Comparison of ENCODE assay signal across 8 cellular contexts in the genomic region with DNA sequence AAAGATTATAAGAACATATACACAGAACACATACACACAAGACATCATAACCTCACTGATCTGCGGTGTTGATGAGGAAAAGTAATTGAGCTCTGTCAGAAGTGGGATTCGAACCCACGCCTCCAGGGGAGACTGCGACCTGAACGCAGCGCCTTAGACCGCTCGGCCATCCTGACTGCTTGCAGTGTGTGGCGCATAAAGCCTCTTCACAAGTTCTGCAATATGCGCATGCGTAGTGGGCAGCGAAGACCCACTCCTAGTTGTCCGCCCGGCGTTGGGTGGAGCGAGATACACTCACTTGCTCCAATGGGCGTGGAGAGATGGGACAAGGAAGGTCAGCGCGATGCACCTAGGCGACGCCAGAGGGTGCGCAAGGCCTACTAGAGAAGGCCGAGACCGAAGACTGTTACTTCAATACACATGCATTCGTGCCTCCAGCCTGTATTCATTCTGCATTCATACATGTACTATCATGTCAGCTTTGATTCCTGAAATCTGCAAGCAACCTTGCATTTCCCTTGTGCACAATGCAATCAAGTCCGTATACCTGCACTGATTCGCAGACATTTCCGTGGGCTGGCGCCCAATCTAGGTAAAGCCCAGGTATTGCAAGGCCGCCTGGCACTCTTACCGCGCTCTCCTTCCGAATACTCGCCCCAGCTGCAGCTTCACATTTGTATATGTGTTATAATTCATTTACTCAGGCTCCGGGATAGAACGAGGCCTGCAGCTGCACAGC. TPM values are rescaled to one million over a fixed set of nuclear protein-coding genes. Genes with fewer than 3 reads are reported as not detected.
DNase-seq lines count a peak whose midpoint lies in the region; ATAC-seq, FAIRE-seq and TF ChIP-seq lines count a peak whose summit lies in the region.

No MANE protein-coding gene starts in this region.

- H2BK12ac ChIP-seq in H1 (ENCODE audit: low read depth, low read length), result 0 out of 2 replicates have a peak overlapping the region, but pooled peaks have one; percentile 32

- H4K5ac ChIP-seq in H1 (ENCODE audit: insufficient read length, low read depth, low read length), result no peak overlapping the region

- peaks cover 0 to 6% (median 2%) of the 10 kb centered on the region in 4 experiments; a peak in 2 of 7 replicates for H3K27me3 ChIP-seq in H1 (replicated peaks in 1 of 4; ENCODE audit: control insufficient read depth in 3 of 4, extremely low read depth in 1 of 4, insufficient read depth in 3 of 4, low read length in 3 of 4)

- no peak overlapping the region for H2BK120ac ChIP-seq in H1 (replicated peaks; ENCODE audit: low read depth, low read length)

- no peak overlapping the region for H3K56ac ChIP-seq in H1 (replicated peaks; ENCODE audit: insufficient read length, low read depth, low read length)

- H3K4me1 ChIP-seq in H1 (replicated peaks in 1 of 4; ENCODE audit: control insufficient read depth in 3 of 4, insufficient read depth in 4 of 4, low read length in 3 of 4), result peaks cover 0 to 5% (median 2%) of the 10 kb centered on the region in 4 experiments; a peak in 3 of 7 replicates

- H3K23ac ChIP-seq in H1 (ENCODE audit: insufficient read length), result no peak overlapping the region

- no peak; a peak in 1 of 3 replicates for TF ChIP-seq EP300 in H1 (IDR thresholded peaks at IDR 0.05; ENCODE audit: borderline replicate concordance in 1 of 2, low read depth in 2 of 2, low read length in 2 of 2)

- no peak overlapping the region for H3K4ac ChIP-seq in H1 (replicated peaks; ENCODE audit: insufficient read length, low read depth, low read length)

- H3K23me2 ChIP-seq in H1 (ENCODE audit: low read depth, low read length), result peaks cover 6% of the 10 kb centered on the region; the same call in 1 of the 2 replicates

- H3K18ac ChIP-seq in H1 (ENCODE audit: extremely low read depth, low read length), result no peak overlapping the region

- no peak overlapping the region for H3K14ac ChIP-seq in H1 (ENCODE audit: insufficient read length)

- peak; percentile 92 to 100 (median 98) for TF ChIP-seq CTCF in H1 (IDR thresholded peaks at IDR 0.05; ENCODE audit: control extremely low read depth in 1 of 3, insufficient read depth in 1 of 3, low read depth in 1 of 3, low read length in 3 of 3)

- H4K8ac ChIP-seq in H1 (ENCODE audit: extremely low read depth, insufficient read depth, low read length), result no peak overlapping the region

- CTCF ChIA-PET in H1 (lab: Charles Lee; ENCODE audit: partially characterized antibody), result interaction anchor here (0.6 to 18.2 kb wide), 26 partner anchors 8 to 338 kb away, joined by 3 to 513 read pairs (median 4); a partner anchor contains a TSS

- ATAC-seq in GM21381 (IDR thresholded peaks at IDR 0.05; ENCODE audit: unreplicated experiment), result peak; percentile 85

- DNase-seq in COR-L47 (lab: John Stamatoyannopoulos, UW), result peak; percentile 98
- DNase-seq in HT1080 (ENCODE audit: low read depth), result peak; percentile 97
- peak; percentile 96 for DNase-seq in NK-92 treated with Interleukin-12 subunit alpha and Interleukin-12 subunit beta, amount 100 ng/mL, for 24 hours (lab: John Stamatoyannopoulos, UW)
- DNase-seq in activated CD8-positive, alpha-beta memory T cell treated with anti-CD3 and anti-CD28 coated beads for 4 hours (ENCODE audit: low read depth in 2 of 2), result peak; percentile 96 to 98
- DNase-seq in H1 (ENCODE audit: low read depth in 1 of 2, low spot score in 2 of 2), result peak; percentile 98 to 100
- peak; percentile 100 for DNase-seq in medulla oblongata (ENCODE audit: extremely low spot score)
- DNase-seq in stimulated activated CD4-positive, alpha-beta T cell treated with anti-CD3 and anti-CD28 coated beads, TNF-alpha, amount 100 ng/mL, for 4 hours (ENCODE audit: low read depth in 3 of 3), result peak; percentile 97 to 98 (median 98)

- TF ChIP-seq RAD21 in H1 (IDR thresholded peaks at IDR 0.05 in 1 of 2, conservative IDR thresholded peaks at IDR 0.05 in 1 of 2; ENCODE audit: low read depth in 2 of 2, low read length in 2 of 2), result peak; percentile 97 to 99

- H2BK20ac ChIP-seq in H1 (ENCODE audit: low read length), result no peak overlapping the region

- H2BK5ac ChIP-seq in H1 (ENCODE audit: low read depth, low read length), result peak overlapping the region; percentile 9; the same call in 1 of the 2 replicates

- no peak overlapping the region for H2BK15ac ChIP-seq in H1 (ENCODE audit: low read length)

- no peak overlapping the region for H2AK5ac ChIP-seq in H1 (ENCODE audit: low read depth, low read length)

- H3K4me2 ChIP-seq in H1 (ENCODE audit: insufficient read depth in 1 of 2, low read depth in 2 of 2, low read length in 2 of 2), result peak overlapping the region; percentile 53 to 91

- FAIRE-seq in H1 (lab: Jason Lieb, UNC), result peak; percentile 95

- H3K27ac ChIP-seq in H1 (ENCODE audit: low read depth, low read length), result no peak overlapping the region

- peak overlapping the region in 1 of 4 experiments; percentile 28; a peak in 2 of 7 replicates for H3K9ac ChIP-seq in H1 (replicated peaks in 1 of 4; ENCODE audit: extremely low read depth in 1 of 4, low read depth in 3 of 4, low read length in 3 of 4)

- no peaks in the 10 kb centered on the region for H3K79me1 ChIP-seq in H1 (ENCODE audit: low read depth, low read length)

- H2AFZ ChIP-seq in H1 (ENCODE audit: low read length), result peak overlapping the region; percentile 99

- WGBS in H1 (ENCODE audit: extremely low coverage in 1 of 2, insufficient coverage in 1 of 2, insufficient read length in 1 of 2, insufficient replicate concordance in 2 of 2, low coverage in 1 of 2, low lambda C conversion rate in 2 of 2, missing lambda C conversion rate in 1 of 2), 2 experiments, result 2% methylated on average over 36 of the region's 36 CpGs; no CpG with 5 or more reads in 1 of the 2 experiments

- POLR2A ChIA-PET in H1 (lab: Charles Lee; ENCODE audit: partially characterized antibody), result interaction anchor here (0.9 to 5.0 kb wide), 5 partner anchors 17 to 225 kb away, joined by 3 to 47 read pairs (median 4); a partner anchor contains a TSS

- peak overlapping the region; percentile 76 to 90 (median 82) for H3K4me3 ChIP-seq in H1 (ENCODE audit: extremely low read depth in 1 of 4, insufficient read depth in 2 of 4, low read depth in 3 of 4, low read length in 4 of 4)

- H3K79me2 ChIP-seq in H1 (ENCODE audit: control insufficient read depth in 1 of 2, insufficient read depth in 2 of 2, low read length in 2 of 2), result no peaks in the 10 kb centered on the region

- no peaks in the 10 kb centered on the region for H3K9me3 ChIP-seq in H1 (ENCODE audit: insufficient read depth in 2 of 2, low read depth in 1 of 2, low read length in 1 of 2)

- H4K20me1 ChIP-seq in H1 (replicated peaks in 1 of 2; ENCODE audit: control insufficient read depth in 1 of 2, insufficient read depth in 2 of 2, low read length in 2 of 2), result no peaks in the 10 kb centered on the region

- no peak for TF ChIP-seq POLR2A in H1 (IDR thresholded peaks at IDR 0.05; ENCODE audit: control extremely low read depth in 1 of 2, low read depth in 2 of 2, low read length in 2 of 2)

- H3K36me3 ChIP-seq in H1 (ENCODE audit: control insufficient read depth in 2 of 4, insufficient read depth in 4 of 4, low read length in 3 of 4), result no peaks in the 10 kb centered on the region

- peak overlapping the region; percentile 8 for H4K91ac ChIP-seq in H1 (replicated peaks; ENCODE audit: insufficient read length, low read length)

TF ChIP-seq in H1, 55 proteins besides CTCF, POLR2A, EP300 and RAD21 (continues in another document):
- TF ChIP-seq HDAC6 (IDR thresholded peaks at IDR 0.05; ENCODE audit: low read depth, low read length), result no peak

RNA-seq across cellular contexts. Expression of a gene that starts 16.1 kb away (rescaled TPM):
- 0.20 and 1.3 TPM in 2 replicates for total RNA-seq in HT1080 (2014; rRNA removed; shearing (Covaris generic))
- 0.28 and 0.38 TPM in 2 replicates for polyA plus RNA-seq in HT1080 (2015; cell fraction: cytosol; rRNA removed)
- polyA plus RNA-seq in HT1080 (2015; cell fraction: nucleus; rRNA removed), result 0.18 and 0.35 TPM in 2 replicates
- 2.3 and 2.9 TPM in 2 replicates for total RNA-seq in H1 (2021; fragmentation: NEBNext Ultra II Directional; extraction: Animal tissue kit (Norgen Biotek cat#: 25700))
- polyA plus RNA-seq in H1 (2011; rRNA removed), result 9.7 and 10.6 TPM in 2 replicates
- polyA plus RNA-seq in H1 (2011; cell fraction: cytosol; rRNA removed), result 6.6 TPM
- 4.5 TPM for polyA plus RNA-seq in H1 (2011; cell fraction: nucleus; rRNA removed)
- 2.7 to 4.6 TPM (median 3.7 TPM) in 4 replicates for polyA plus RNA-seq in H1 (2012, experiment 1 of 2)
- 5.6 TPM for polyA plus RNA-seq in H1 (2012, experiment 2 of 2)
- polyA plus RNA-seq in H1 (2013, experiment 1 of 2), result 4.5 TPM
- 5.9 TPM for polyA plus RNA-seq in H1 (2013, experiment 2 of 2)
- polyA minus RNA-seq in H1 (2011; rRNA and poly(A)+ RNA removed), result 3.9 and 4.3 TPM in 2 replicates
- polyA minus RNA-seq in H1 (2011; cell fraction: cytosol; rRNA and poly(A)+ RNA removed), result 4.3 TPM
- polyA minus RNA-seq in H1 (2011; cell fraction: nucleus; rRNA and poly(A)+ RNA removed), result 2.7 TPM

RNA-seq across cellular contexts. Expression of a gene that starts 55.5 kb away (rescaled TPM):
- 55.3 and 70.5 TPM in 2 replicates for total RNA-seq in HT1080 (2014; rRNA removed; shearing (Covaris generic))
- 56.5 and 57.4 TPM in 2 replicates for polyA plus RNA-seq in HT1080 (2015; cell fraction: cytosol; rRNA removed)
- 20.0 and 21.6 TPM in 2 replicates for polyA plus RNA-seq in HT1080 (2015; cell fraction: nucleus; rRNA removed)
- total RNA-seq in H1 (2021; fragmentation: NEBNext Ultra II Directional; extraction: Animal tissue kit (Norgen Biotek cat#: 25700)), result 13.6 and 13.7 TPM in 2 replicates
- polyA plus RNA-seq in H1 (2011; rRNA removed), result 13.3 and 18.3 TPM in 2 replicates
- polyA plus RNA-seq in H1 (2011; cell fraction: cytosol; rRNA removed), result 12.6 TPM
- 5.5 TPM for polyA plus RNA-seq in H1 (2011; cell fraction: nucleus; rRNA removed)
- 8.6 to 11.7 TPM (median 10.3 TPM) in 4 replicates for polyA plus RNA-seq in H1 (2012, experiment 1 of 2)
- polyA plus RNA-seq in H1 (2012, experiment 2 of 2), result 3.9 TPM
- polyA plus RNA-seq in H1 (2013, experiment 1 of 2), result 11.1 TPM
- polyA plus RNA-seq in H1 (2013, experiment 2 of 2), result 11.9 TPM
- 9.9 TPM in 2 replicates for polyA minus RNA-seq in H1 (2011; rRNA and poly(A)+ RNA removed)
- polyA minus RNA-seq in H1 (2011; cell fraction: cytosol; rRNA and poly(A)+ RNA removed), result 10.2 TPM
- 6.4 TPM for polyA minus RNA-seq in H1 (2011; cell fraction: nucleus; rRNA and poly(A)+ RNA removed)

RNA-seq across cellular contexts. Expression of a gene that starts 58.0 kb away (rescaled TPM):
- not detected in 2 replicates for total RNA-seq in HT1080 (2014; rRNA removed; shearing (Covaris generic))
- not detected in 2 replicates for polyA plus RNA-seq in HT1080 (2015; cell fraction: cytosol; rRNA removed)
- polyA plus RNA-seq in HT1080 (2015; cell fraction: nucleus; rRNA removed), result not detected in 2 replicates
- total RNA-seq in H1 (2021; fragmentation: NEBNext Ultra II Directional; extraction: Animal tissue kit (Norgen Biotek cat#: 25700)), result not detected in 2 replicates
- polyA plus RNA-seq in H1 (2011; rRNA removed), result not detected in 2 replicates
- not detected for polyA plus RNA-seq in H1 (2011; cell fraction: cytosol; rRNA removed)
- polyA plus RNA-seq in H1 (2011; cell fraction: nucleus; rRNA removed), result not detected
- polyA plus RNA-seq in H1 (2012, experiment 1 of 2), result not detected in 4 replicates
- polyA plus RNA-seq in H1 (2012, experiment 2 of 2), result 0.07 TPM
- polyA plus RNA-seq in H1 (2013, experiment 1 of 2), result 0.02 TPM
- polyA plus RNA-seq in H1 (2013, experiment 2 of 2), result 0.07 TPM
- not detected in 2 replicates for polyA minus RNA-seq in H1 (2011; rRNA and poly(A)+ RNA removed)
- polyA minus RNA-seq in H1 (2011; cell fraction: cytosol; rRNA and poly(A)+ RNA removed), result not detected
- not detected for polyA minus RNA-seq in H1 (2011; cell fraction: nucleus; rRNA and poly(A)+ RNA removed)
